In genomic region chr7:130149575-130150139, GRCh38 we compare ENCODE assay signal across 13 cellular contexts. TPM values are rescaled to one million over a fixed set of nuclear protein-coding genes. Genes with fewer than 3 reads are reported as not detected.
DNase-seq lines count a peak whose midpoint lies in the region; ATAC-seq, FAIRE-seq and TF ChIP-seq lines count a peak whose summit lies in the region.
"Had no signal": no experiment of that assay in that cellular context is flagged by ENCODE, and none has a peak within 500 bp of the region (broad histone marks: within the 10 kb centered on the region; RNA-seq: fewer than 3 reads in every experiment).

No MANE protein-coding gene starts in this region.

- H3K27ac ChIP-seq in endodermal cell (ENCODE audit: low read depth, low read length), result no peak overlapping the region
- H3K27ac ChIP-seq in naive thymus-derived CD4-positive, alpha-beta T cell (ENCODE audit: low read depth, low read length), result no peak overlapping the region
- no peak overlapping the region for H3K27ac ChIP-seq in kidney (ENCODE audit: low read depth in 2 of 2, low read length in 2 of 2)
- H3K27ac ChIP-seq: right lobe of liver had no signal

- H3K36me3 ChIP-seq in endodermal cell (ENCODE audit: control insufficient read depth, insufficient read depth, low read length) (no peaks in the 10 kb centered on the region), kidney (ENCODE audit: control insufficient read depth in 1 of 2, insufficient read depth in 2 of 2, low read length in 2 of 2) (no peaks in the 10 kb centered on the region)
- no peaks in the 10 kb centered on the region for H3K36me3 ChIP-seq in naive thymus-derived CD4-positive, alpha-beta T cell (ENCODE audit: control insufficient read depth in 2 of 3, insufficient read depth in 3 of 3, low read length in 3 of 3)
- H3K36me3 ChIP-seq: right lobe of liver had no signal

- intact Hi-C loops in naive thymus-derived CD4-positive, alpha-beta T cell (cut with micrococcal nuclease), result no loop called here
- intact Hi-C loops in kidney (cut with DNase I), result no loop called here

- H3K4me1 Mint-ChIP-seq in endothelial cell (ENCODE audit: unreplicated experiment) (peaks cover 32% of the 10 kb centered on the region), endodermal cell (peaks cover 3% of the 10 kb centered on the region)
- peaks cover 0 to 4% (median 0%) of the 10 kb centered on the region in 7 donors for H3K4me1 Mint-ChIP-seq in naive thymus-derived CD4-positive, alpha-beta T cell

- POLR2A ChIA-PET in naive thymus-derived CD4-positive, alpha-beta T cell (lab: Charles Lee), result no interaction called here

- no peak overlapping the region for H3K4me3 Mint-ChIP-seq in endothelial cell (ENCODE audit: unreplicated experiment)
- no peak overlapping the region for H3K4me3 Mint-ChIP-seq in endodermal cell
- no peak overlapping the region for H3K4me3 Mint-ChIP-seq in naive thymus-derived CD4-positive, alpha-beta T cell

- H3K9me3 ChIP-seq in endodermal cell (ENCODE audit: control insufficient read depth, low read length) (no peaks in the 10 kb centered on the region), kidney (ENCODE audit: control insufficient read depth in 1 of 2, low read length in 2 of 2) (no peaks in the 10 kb centered on the region)
- no peaks in the 10 kb centered on the region for H3K9me3 ChIP-seq in naive thymus-derived CD4-positive, alpha-beta T cell (ENCODE audit: control insufficient read depth in 2 of 3, low read length in 3 of 3)
- H3K9me3 ChIP-seq: right lobe of liver had no signal

- H3K9ac ChIP-seq in endodermal cell (ENCODE audit: extremely low read depth, low read length, poor library complexity, severe bottlenecking) (no peak overlapping the region), kidney (ENCODE audit: low read length in 2 of 2) (no peak overlapping the region)

- peak overlapping the region; percentile 88 for H3K27ac Mint-ChIP-seq in endothelial cell (ENCODE audit: unreplicated experiment)
- no peak overlapping the region for H3K27ac Mint-ChIP-seq in endodermal cell
- H3K27ac Mint-ChIP-seq in naive thymus-derived CD4-positive, alpha-beta T cell, result no peak overlapping the region

- no peaks in the 10 kb centered on the region for H3K9me3 Mint-ChIP-seq in endothelial cell (ENCODE audit: unreplicated experiment)
- H3K9me3 Mint-ChIP-seq in endodermal cell, result no peaks in the 10 kb centered on the region
- H3K9me3 Mint-ChIP-seq in naive thymus-derived CD4-positive, alpha-beta T cell, result no peaks in the 10 kb centered on the region

- CTCF ChIA-PET in naive thymus-derived CD4-positive, alpha-beta T cell (lab: Charles Lee), result no interaction called here

- peak; percentile 88 for DNase-seq in DMS79 (lab: John Stamatoyannopoulos, UW)
- peak; percentile 3 for DNase-seq in NCI-H128 (lab: John Stamatoyannopoulos, UW; ENCODE audit: unreplicated experiment)
- DNase-seq in endothelial cell (ENCODE audit: low spot score), result peak; percentile 6
- no peak for DNase-seq in endodermal cell
- no peak for DNase-seq in H4 (ENCODE audit: low spot score)
- DNase-seq in naive thymus-derived CD4-positive, alpha-beta T cell, result no peak
- DNase-seq in kidney, result no peak
- DNase-seq: NCI-H1048, right lobe of liver had no signal

- H3K27me3 Mint-ChIP-seq in endothelial cell (ENCODE audit: unreplicated experiment), result peaks cover 13% of the 10 kb centered on the region
- no peaks in the 10 kb centered on the region for H3K27me3 Mint-ChIP-seq in endodermal cell (ENCODE audit: insufficient read depth)
- H3K27me3 Mint-ChIP-seq in naive thymus-derived CD4-positive, alpha-beta T cell, result peaks cover 0 to 20% (median 0%) of the 10 kb centered on the region in 5 donors

- TF ChIP-seq CTCF in endothelial cell (IDR thresholded peaks at IDR 0.05; ENCODE audit: unreplicated experiment), result no peak
- TF ChIP-seq CTCF in endodermal cell (conservative IDR thresholded peaks at IDR 0.05), result no peak
- TF ChIP-seq CTCF in kidney (IDR thresholded peaks at IDR 0.05; ENCODE audit: borderline replicate concordance, extremely low read depth, insufficient read depth), result no peak

- no peak overlapping the region for H3K4me3 ChIP-seq in endodermal cell (ENCODE audit: low read length)
- H3K4me3 ChIP-seq in naive thymus-derived CD4-positive, alpha-beta T cell (ENCODE audit: low read length), result no peak overlapping the region
- H3K4me3 ChIP-seq in kidney (ENCODE audit: low read length in 2 of 2), result no peak overlapping the region
- H3K4me3 ChIP-seq: right lobe of liver had no signal

- WGBS in endodermal cell (ENCODE audit: insufficient coverage in 1 of 2, insufficient read length in 1 of 2), 2 experiments, result 91 to 93% methylated on average over 5 to 14 of the region's 14 CpGs

- no peaks in the 10 kb centered on the region for H3K4me1 ChIP-seq in endodermal cell (ENCODE audit: control insufficient read depth, insufficient read depth, low read length)
- H3K4me1 ChIP-seq in naive thymus-derived CD4-positive, alpha-beta T cell (ENCODE audit: control insufficient read depth in 2 of 2, insufficient read depth in 2 of 2, low read length in 2 of 2), result peaks cover 0 to 6% of the 10 kb centered on the region in 2 donors
- peaks cover 0 to 6% of the 10 kb centered on the region in 2 donors for H3K4me1 ChIP-seq in kidney (ENCODE audit: control insufficient read depth in 1 of 2, insufficient read depth in 1 of 2, low read depth in 1 of 2, low read length in 2 of 2)

- ATAC-seq in GM21423 (IDR thresholded peaks at IDR 0.05; ENCODE audit: unreplicated experiment), result peak; percentile 39
- ATAC-seq in naive thymus-derived CD4-positive, alpha-beta T cell, result no peak
- ATAC-seq: activated CD4-positive, CD25-positive, alpha-beta regulatory T cell treated with anti-CD3 and anti-CD28 coated beads, Interleukin-2, amount 50 U/mL, for 24 hours; HCT116 had no signal

- FAIRE-seq in kidney (lab: Jason Lieb, UNC), result no peak
- FAIRE-seq: bronchial epithelial cell had no signal

- H3K36me3 Mint-ChIP-seq in endothelial cell (ENCODE audit: low read depth, unreplicated experiment) (no peaks in the 10 kb centered on the region), endodermal cell (ENCODE audit: low read depth) (no peaks in the 10 kb centered on the region)
- no peaks in the 10 kb centered on the region for H3K36me3 Mint-ChIP-seq in naive thymus-derived CD4-positive, alpha-beta T cell

- H3K27me3 ChIP-seq in endodermal cell (ENCODE audit: control insufficient read depth, insufficient read depth, low read length, poor library complexity, severe bottlenecking), result no peaks in the 10 kb centered on the region
- H3K27me3 ChIP-seq in naive thymus-derived CD4-positive, alpha-beta T cell (ENCODE audit: control insufficient read depth in 2 of 2, insufficient read depth in 2 of 2, low read length in 2 of 2), result no peaks in the 10 kb centered on the region
- H3K27me3 ChIP-seq: right lobe of liver had no signal

RNA-seq across cellular contexts. Expression of gene TMEM209, which starts 55.5 kb away (rescaled TPM):
- 11.8 TPM for total RNA-seq in endothelial cell (ENCODE audit: unreplicated experiment)
- 10 to 100 TPM; 30.9 to 37.9 TPM for total RNA-seq in endodermal cell
- 32.7 TPM for polyA plus RNA-seq in endodermal cell (2013, experiment 1 of 2)
- 30.7 TPM for polyA plus RNA-seq in endodermal cell (2013, experiment 2 of 2)
- total RNA-seq in H4 (2014; rRNA removed; shearing (Covaris generic)), result 20.2 and 30.9 TPM in 2 replicates
- total RNA-seq in naive thymus-derived CD4-positive, alpha-beta T cell, result 10 to 100 TPM; 18.8 to 37.3 (median 35.1) TPM
- 10 to 100 TPM; 38.0 to 53.9 TPM for polyA plus RNA-seq in naive thymus-derived CD4-positive, alpha-beta T cell
- total RNA-seq in kidney, result 29.0 TPM
- polyA plus RNA-seq in kidney (ENCODE audit: insufficient read depth, low read depth, low replicate concordance), result 4.3 TPM

RNA-seq across cellular contexts. Expression of gene SSMEM1, which starts 58.0 kb away (rescaled TPM):
- total RNA-seq in endothelial cell (ENCODE audit: unreplicated experiment) (not detected), endodermal cell (not detected), kidney (not detected)
- not detected for polyA plus RNA-seq in endodermal cell (2013, experiment 1 of 2)
- polyA plus RNA-seq in endodermal cell (2013, experiment 2 of 2), result not detected
- total RNA-seq in H4 (2014; rRNA removed; shearing (Covaris generic)), result not detected in 2 replicates
- total RNA-seq in naive thymus-derived CD4-positive, alpha-beta T cell, result not detected
- not detected for polyA plus RNA-seq in naive thymus-derived CD4-positive, alpha-beta T cell
- polyA plus RNA-seq in kidney (ENCODE audit: insufficient read depth, low read depth, low replicate concordance), result not detected
- total RNA-seq: bronchial epithelial cell, right lobe of liver had no signal

Comparison
In these comparisons a context has a peak if more than half of its experiments do, and no peak if none do; other contexts are left out.
1. DNase-seq: peak in DMS79 (single experiment), NCI-H128 (single experiment) and endothelial cell (single experiment); none in endodermal cell (single experiment), H4 (single experiment), naive thymus-derived CD4-positive, alpha-beta T cell (0 of 9) and kidney (single experiment).